18 cellular contexts compared by ENCODE assay signal in genomic region chr11:115290479-115291390, GRCh38.
A peak's percentile ranks its signal among the peaks of the same experiment; 100 is the strongest.
DNase-seq lines count a peak whose midpoint lies in the region; ATAC-seq and TF ChIP-seq lines count a peak whose summit lies in the region.
"Had no signal": no experiment of that assay in that cellular context is flagged by ENCODE, and none has a peak within 500 bp of the region (broad histone marks: within the 10 kb centered on the region; RNA-seq: fewer than 3 reads in every experiment).

No MANE protein-coding gene starts in this region.

- H3K9me3 ChIP-seq in mesenchymal stem cell (ENCODE audit: control insufficient read depth, low read length) (no peaks in the 10 kb centered on the region), upper lobe of left lung (no peaks in the 10 kb centered on the region)
- H3K9me3 ChIP-seq: left ventricle myocardium inferior, ovary, suprapubic skin had no signal

- H4K8ac ChIP-seq in mesenchymal stem cell (ENCODE audit: low read length) = no peak overlapping the region

- H3K4me2 ChIP-seq in mesenchymal stem cell (ENCODE audit: low read length, poor library complexity, severe bottlenecking) = no peak overlapping the region

- no peak overlapping the region for H3K4ac ChIP-seq in mesenchymal stem cell (ENCODE audit: low read depth in 1 of 2, low read length in 2 of 2)

- TF ChIP-seq EP300 in upper lobe of left lung (IDR thresholded peaks at IDR 0.05) = no peak

- H3K4me3 Mint-ChIP-seq in stimulated activated memory B cell treated with anti-CD40 and anti-IgM and Interleukin-4, amounts not matched to agents 10 μg/mL and 1 μg/mL and 100 μg/mL, for 72 hours = no peak overlapping the region
- H3K4me3 Mint-ChIP-seq: T-helper 2 cell treated with Interferon-gamma antibody and Interleukin-4, amounts not matched to agents 5 μg/mL and 100 μg/mL, for 36 hours had no signal

- no peak for TF ChIP-seq CTCF in upper lobe of left lung (IDR thresholded peaks at IDR 0.05)

- no peak overlapping the region for H2BK120ac ChIP-seq in mesenchymal stem cell (ENCODE audit: low read depth, low read length)

- no peak overlapping the region for H2BK12ac ChIP-seq in mesenchymal stem cell (ENCODE audit: low read length in 2 of 2)

- no peak overlapping the region for H3K14ac ChIP-seq in mesenchymal stem cell (ENCODE audit: low read length in 2 of 2)

- H3K4me1 ChIP-seq in mesenchymal stem cell (ENCODE audit: control insufficient read depth, insufficient read depth, low read depth, low read length) (no peaks in the 10 kb centered on the region), upper lobe of left lung (peaks cover 0 to 18% (median 10%) of the 10 kb centered on the region in 4 donors)
- H3K4me1 ChIP-seq: suprapubic skin had no signal

- H3K27ac ChIP-seq in mesenchymal stem cell (ENCODE audit: low read length, poor library complexity, severe bottlenecking) (no peak overlapping the region), upper lobe of left lung (no peak overlapping the region)
- H3K27ac ChIP-seq: left ventricle myocardium inferior, ovary, suprapubic skin had no signal

- no peak overlapping the region for H3K4me3 ChIP-seq in mesenchymal stem cell (ENCODE audit: insufficient read depth in 1 of 2, low read depth in 1 of 2, low read length in 2 of 2)
- no peak overlapping the region for H3K4me3 ChIP-seq in upper lobe of left lung
- H3K4me3 ChIP-seq: left ventricle myocardium inferior, ovary, suprapubic skin had no signal

- peaks cover 17% of the 10 kb centered on the region for H3K79me1 ChIP-seq in mesenchymal stem cell (replicated peaks; ENCODE audit: low read length, poor library complexity, severe bottlenecking)

- no peak overlapping the region for H2BK15ac ChIP-seq in mesenchymal stem cell (ENCODE audit: low read depth, poor library complexity, severe bottlenecking)

- TF ChIP-seq POLR2A in upper lobe of left lung (IDR thresholded peaks at IDR 0.05) = no peak

- no peaks in the 10 kb centered on the region for H3K4me1 Mint-ChIP-seq in stimulated activated memory B cell treated with anti-CD40 and anti-IgM and Interleukin-4, amounts not matched to agents 10 μg/mL and 1 μg/mL and 100 μg/mL, for 72 hours

- peak; percentile 72 for DNase-seq in DMS153 treated with DMSO at 0.1 percent for 48 hours (lab: John Stamatoyannopoulos, UW; ENCODE audit: unreplicated experiment)
- peak; percentile 89 for DNase-seq in NCI-H1092 treated with DMSO at 0.1 percent for 48 hours (lab: John Stamatoyannopoulos, UW)
- DNase-seq in SK-N-DZ (ENCODE audit: low spot score) = peak; percentile 57
- peak; percentile 17 for DNase-seq in mesenchymal stem cell
- DNase-seq in NCI-H1694 (lab: John Stamatoyannopoulos, UW) = no peak
- no peak for DNase-seq in posterior vena cava (ENCODE audit: low spot score)
- DNase-seq in upper lobe of left lung = no peak
- DNase-seq: activated effector memory CD4-positive, alpha-beta T cell treated with anti-CD3 and anti-CD28 coated beads, Interleukin-2, amount 50 U/mL, for 16 hours; foreskin melanocyte; left ventricle myocardium inferior; NCI-H2107; ovary; SIG-M5; stimulated activated CD4-positive, alpha-beta T cell treated with anti-CD3 and anti-CD28 coated beads, Interleukin-4, amount 100 ng/mL, for 1 hour had no signal

- H2BK5ac ChIP-seq in mesenchymal stem cell (ENCODE audit: low read depth, low read length, poor library complexity, severe bottlenecking) = no peak overlapping the region

- H3K36me3 Mint-ChIP-seq in stimulated activated memory B cell treated with anti-CD40 and anti-IgM and Interleukin-4, amounts not matched to agents 10 μg/mL and 1 μg/mL and 100 μg/mL, for 72 hours = no peaks in the 10 kb centered on the region

- no peak for ATAC-seq in upper lobe of left lung (ENCODE audit: low FRiP score in 2 of 2)
- no peak for ATAC-seq in stimulated activated memory B cell treated with anti-CD40 and anti-IgM and Interleukin-4, amounts not matched to agents 10 μg/mL and 1 μg/mL and 100 μg/mL, for 72 hours
- ATAC-seq: activated CD4-positive, CD25-positive, alpha-beta regulatory T cell treated with anti-CD3 and anti-CD28 coated beads, Interleukin-2, amount 50 U/mL, for 24 hours had no signal

- H3K18ac ChIP-seq in mesenchymal stem cell (ENCODE audit: low read depth in 1 of 2, low read length in 2 of 2) = no peak overlapping the region

- H3K9me3 Mint-ChIP-seq in stimulated activated memory B cell treated with anti-CD40 and anti-IgM and Interleukin-4, amounts not matched to agents 10 μg/mL and 1 μg/mL and 100 μg/mL, for 72 hours = no peaks in the 10 kb centered on the region
- H3K9me3 Mint-ChIP-seq: T-helper 2 cell treated with Interferon-gamma antibody and Interleukin-4, amounts not matched to agents 5 μg/mL and 100 μg/mL, for 36 hours had no signal

- H2AK5ac ChIP-seq in mesenchymal stem cell (ENCODE audit: low read length, severe bottlenecking) = no peak overlapping the region

- no peak overlapping the region for H3K9ac ChIP-seq in mesenchymal stem cell (ENCODE audit: low read length)

- H3K27me3 ChIP-seq in mesenchymal stem cell (ENCODE audit: control insufficient read depth in 1 of 2, insufficient read depth in 1 of 2, low read length in 2 of 2) (no peaks in the 10 kb centered on the region), upper lobe of left lung (no peaks in the 10 kb centered on the region)
- H3K27me3 ChIP-seq: ovary, suprapubic skin had no signal

- H2AFZ ChIP-seq in mesenchymal stem cell (ENCODE audit: low read depth, low read length) = no peak overlapping the region

- 72% methylated on average over 7 of the region's 7 CpGs for WGBS in mesenchymal stem cell
- WGBS in upper lobe of left lung, 2 donors = 53 to 66% methylated on average over 7 of the region's 7 CpGs

- H4K91ac ChIP-seq in mesenchymal stem cell (ENCODE audit: low read length) = no peak overlapping the region

- no peak overlapping the region for H3K27ac Mint-ChIP-seq in stimulated activated memory B cell treated with anti-CD40 and anti-IgM and Interleukin-4, amounts not matched to agents 10 μg/mL and 1 μg/mL and 100 μg/mL, for 72 hours
- H3K27ac Mint-ChIP-seq: T-helper 2 cell treated with Interferon-gamma antibody and Interleukin-4, amounts not matched to agents 5 μg/mL and 100 μg/mL, for 36 hours had no signal

- H3K23ac ChIP-seq in mesenchymal stem cell (ENCODE audit: low read length in 2 of 2) = no peak overlapping the region

- H3K36me3 ChIP-seq in mesenchymal stem cell (ENCODE audit: control insufficient read depth in 1 of 2, insufficient read depth in 2 of 2, low read depth in 1 of 2, low read length in 2 of 2) = peaks cover 0 to 2% of the 10 kb centered on the region in 2 experiments
- H3K36me3 ChIP-seq in upper lobe of left lung = no peaks in the 10 kb centered on the region
- H3K36me3 ChIP-seq: left ventricle myocardium inferior, ovary, suprapubic skin had no signal

- intact Hi-C loops in posterior vena cava (cut with DNase I) = no loop called here

- peaks cover 7% of the 10 kb centered on the region for H3K27me3 Mint-ChIP-seq in stimulated activated memory B cell treated with anti-CD40 and anti-IgM and Interleukin-4, amounts not matched to agents 10 μg/mL and 1 μg/mL and 100 μg/mL, for 72 hours

Comparison
In these comparisons a context has a peak if more than half of its experiments do, and no peak if none do; other contexts are left out.
1. DNase-seq: peak in DMS153 treated with DMSO at 0.1 percent for 48 hours (single experiment), NCI-H1092 treated with DMSO at 0.1 percent for 48 hours (single experiment), SK-N-DZ (single experiment) and mesenchymal stem cell (single experiment); none in NCI-H1694 (single experiment), posterior vena cava (single experiment) and upper lobe of left lung (0 of 2).